18 cellular contexts compared by ENCODE assay signal in the genomic region with DNA sequence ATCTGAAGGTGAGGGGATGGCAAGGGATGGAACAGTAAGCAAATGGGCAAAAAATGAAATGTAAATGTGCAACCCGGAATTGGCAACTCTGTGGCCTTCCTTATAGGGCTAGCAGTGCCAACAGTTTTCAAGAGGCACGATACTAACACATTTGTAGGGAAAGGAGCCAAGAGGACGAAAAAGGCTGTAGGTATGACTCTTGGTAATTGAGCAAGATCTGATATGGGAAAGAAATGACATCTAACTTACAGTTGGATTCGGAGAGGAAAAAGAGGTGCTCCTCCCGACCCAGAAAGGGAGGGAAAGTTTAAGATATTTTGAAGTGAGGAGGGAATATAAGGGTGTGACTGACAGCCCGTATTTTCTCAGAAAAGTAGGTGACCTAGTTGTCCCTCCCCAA. TPM values are rescaled to one million over a fixed set of nuclear protein-coding genes. Genes with fewer than 3 reads are reported as not detected.
DNase-seq lines count a peak whose midpoint lies in the region; ATAC-seq, FAIRE-seq and TF ChIP-seq lines count a peak whose summit lies in the region.
"Had no signal": no experiment of that assay in that cellular context is flagged by ENCODE, and none has a peak within 500 bp of the region (broad histone marks: within the 10 kb centered on the region; RNA-seq: fewer than 3 reads in every experiment).

No MANE protein-coding gene starts in this region.

- H4K91ac ChIP-seq in IMR-90 (ENCODE audit: insufficient read depth, low read depth, low read length), result no peak overlapping the region

- no peak overlapping the region for H3K14ac ChIP-seq in IMR-90 (replicated peaks; ENCODE audit: low read depth, low read length)

- peaks cover 6 to 13% of the 10 kb centered on the region in 2 experiments for H3K79me1 ChIP-seq in IMR-90 (ENCODE audit: low read depth in 1 of 2, low read length in 2 of 2)

- no peak overlapping the region for H3K56ac ChIP-seq in IMR-90 (ENCODE audit: extremely low read depth, insufficient read depth, low read length)

- no peak overlapping the region for H3K9ac ChIP-seq in IMR-90 (ENCODE audit: low read depth, low read length)
- no peak overlapping the region for H3K9ac ChIP-seq in parathyroid adenoma
- H3K9ac ChIP-seq: KMS-11 had no signal

- no peaks in the 10 kb centered on the region for H3K9me3 Mint-ChIP-seq in activated naive CD8-positive, alpha-beta T cell (ENCODE audit: low read depth)
- no peaks in the 10 kb centered on the region for H3K9me3 Mint-ChIP-seq in activated naive CD8-positive, alpha-beta T cell treated with anti-CD3 and anti-CD28 coated beads, Interleukin-2, amount 50 U/mL, for 24 hours
- H3K9me3 Mint-ChIP-seq: nephron progenitor cell had no signal

- POLR2A ChIA-PET in IMR-90 (lab: Charles Lee; ENCODE audit: unreplicated experiment), result no interaction called here
- POLR2A ChIA-PET in A673 (lab: Charles Lee; ENCODE audit: low non-redundant PET), result no interaction called here

- no peak overlapping the region for H2BK15ac ChIP-seq in IMR-90 (ENCODE audit: low read depth, low read length)

- H3K27ac ChIP-seq in IMR-90 (ENCODE audit: insufficient read depth, low read length) (no peak overlapping the region), parathyroid adenoma (no peak overlapping the region), A673 (ENCODE audit: low read depth, low read length, poor library complexity, severe bottlenecking) (no peak overlapping the region)
- H3K27ac ChIP-seq: KMS-11, SJSA1 had no signal

- H3K4ac ChIP-seq in IMR-90 (ENCODE audit: low read depth, low read length), result no peak overlapping the region

- in situ Hi-C loops in IMR-90 (cut with MboI; ENCODE audit: low sequenced_read_pairs), result loop anchor here (5.0 to 25.0 kb wide), 4 partner anchors 93 to 1763 kb away; no protein-coding TSS in a partner anchor

- dilution Hi-C loops in IMR-90 (cut with HindIII; ENCODE audit: low sequenced_read_pairs, unreplicated experiment), result no loop called here

- H3K27me3 ChIP-seq in IMR-90 (ENCODE audit: control insufficient read depth, insufficient read depth, low read length) (no peaks in the 10 kb centered on the region), bronchial epithelial cell (ENCODE audit: control insufficient read depth, insufficient read depth, low read length) (no peaks in the 10 kb centered on the region), parathyroid adenoma (ENCODE audit: control insufficient read depth, insufficient read depth, low read length) (no peaks in the 10 kb centered on the region), A673 (replicated peaks; ENCODE audit: insufficient read depth, low read depth, low read length, poor library complexity) (no peaks in the 10 kb centered on the region)
- H3K27me3 ChIP-seq: SJSA1 had no signal

- H3K27me3 Mint-ChIP-seq in activated naive CD8-positive, alpha-beta T cell, result no peaks in the 10 kb centered on the region
- H3K27me3 Mint-ChIP-seq in activated naive CD8-positive, alpha-beta T cell treated with anti-CD3 and anti-CD28 coated beads, Interleukin-2, amount 50 U/mL, for 24 hours, result no peaks in the 10 kb centered on the region

- no peak for TF ChIP-seq RAD21 in IMR-90 (IDR thresholded peaks at IDR 0.05; ENCODE audit: low read length)

- H2AK5ac ChIP-seq in IMR-90 (ENCODE audit: low read depth, low read length), result no peak overlapping the region

- 75% methylated on average over 3 of the region's 6 CpGs; no CpG with 5 or more reads in 1 of the 2 experiments for WGBS in IMR-90 (ENCODE audit: extremely low coverage in 2 of 2, insufficient read length in 1 of 2), 2 experiments

- H2AFZ ChIP-seq in IMR-90 (replicated peaks; ENCODE audit: low read length, poor library complexity) (no peak overlapping the region), parathyroid adenoma (peak overlapping the region; percentile 40)

- H3K9me1 ChIP-seq in IMR-90 (ENCODE audit: insufficient read depth, low read length), result no peaks in the 10 kb centered on the region

- H3K4me1 Mint-ChIP-seq in activated naive CD8-positive, alpha-beta T cell (ENCODE audit: low read depth), result peaks cover 30% of the 10 kb centered on the region
- peaks cover 44% of the 10 kb centered on the region for H3K4me1 Mint-ChIP-seq in activated naive CD8-positive, alpha-beta T cell treated with anti-CD3 and anti-CD28 coated beads, Interleukin-2, amount 50 U/mL, for 24 hours

- peaks cover 6% of the 10 kb centered on the region for H3K36me3 Mint-ChIP-seq in activated naive CD8-positive, alpha-beta T cell
- H3K36me3 Mint-ChIP-seq in activated naive CD8-positive, alpha-beta T cell treated with anti-CD3 and anti-CD28 coated beads, Interleukin-2, amount 50 U/mL, for 24 hours (ENCODE audit: low read depth), result peaks cover 13% of the 10 kb centered on the region
- H3K36me3 Mint-ChIP-seq: CD4-positive, CD25-positive, alpha-beta regulatory T cell had no signal

- no peaks in the 10 kb centered on the region for H3K36me3 ChIP-seq in IMR-90 (ENCODE audit: control insufficient read depth, insufficient read depth, low read length)
- no peaks in the 10 kb centered on the region for H3K36me3 ChIP-seq in bronchial epithelial cell (ENCODE audit: control insufficient read depth, insufficient read depth, low read length)
- H3K36me3 ChIP-seq in parathyroid adenoma (ENCODE audit: control insufficient read depth, insufficient read depth, low read length), result no peaks in the 10 kb centered on the region
- no peaks in the 10 kb centered on the region for H3K36me3 ChIP-seq in A673 (ENCODE audit: insufficient read depth, low read length, poor library complexity, severe bottlenecking)
- H3K36me3 ChIP-seq: HAP-1 had no signal

- no peak overlapping the region for H2BK20ac ChIP-seq in IMR-90 (ENCODE audit: low read depth, low read length)

- CTCF ChIA-PET in IMR-90 (lab: Yijun Ruan, JAX) (no interaction called here), A673 (lab: Charles Lee) (no interaction called here)

- ATAC-seq in activated naive CD8-positive, alpha-beta T cell treated with anti-CD3 and anti-CD28 coated beads, Interleukin-2, amount 50 U/mL, for 24 hours, result no peak
- ATAC-seq in IMR-90 (ENCODE audit: low read depth), result no peak

- H3K4me1 ChIP-seq in IMR-90 (ENCODE audit: control insufficient read depth, insufficient read depth, low read length) (peaks cover 4% of the 10 kb centered on the region), parathyroid adenoma (peaks cover 9% of the 10 kb centered on the region), A673 (ENCODE audit: insufficient read depth, low read length, poor library complexity, severe bottlenecking) (peaks cover 16% of the 10 kb centered on the region)

- H3K4me2 ChIP-seq in IMR-90 (ENCODE audit: low read depth, low read length) (no peak overlapping the region), parathyroid adenoma (ENCODE audit: low read length) (no peak overlapping the region)
- H3K4me2 ChIP-seq: KMS-11 had no signal

- BruUV-seq in IMR-90 (replicated peaks; lab: Mats Ljungman, UMichigan), result no TSS peak
- BruUV-seq in A673 (replicated peaks; lab: Mats Ljungman, UMichigan), result no TSS peak

- H3K18ac ChIP-seq in IMR-90 (ENCODE audit: low read depth, low read length), result no peak overlapping the region

- H3K4me3 ChIP-seq in IMR-90 (ENCODE audit: insufficient read depth, low read depth, low read length) (no peak overlapping the region), bronchial epithelial cell (ENCODE audit: low read depth, low read length) (no peak overlapping the region), parathyroid adenoma (ENCODE audit: low read depth, low read length) (no peak overlapping the region), A673 (ENCODE audit: low read depth, low read length, poor library complexity, severe bottlenecking) (no peak overlapping the region)
- H3K4me3 ChIP-seq: HAP-1, SJSA1 had no signal

- no peak overlapping the region for H4K8ac ChIP-seq in IMR-90 (ENCODE audit: low read depth in 2 of 2, low read length in 2 of 2)

- no peak overlapping the region for H3K23ac ChIP-seq in IMR-90 (ENCODE audit: low read depth, low read length)

- DNase-seq in activated naive CD8-positive, alpha-beta T cell treated with anti-CD3 and anti-CD28 coated beads, Interleukin-2, amount 50 U/mL, for 24 hours, result no peak
- no peak for DNase-seq in IMR-90
- peak; percentile 61 for DNase-seq in bronchial epithelial cell (ENCODE audit: low read depth)
- no peak for DNase-seq in stimulated activated naive CD4-positive, alpha-beta T cell (lab: John Stamatoyannopoulos, UW)
- DNase-seq in A673 (ENCODE audit: low spot score), result no peak
- DNase-seq in EL, result no peak
- DNase-seq: activated naive CD4-positive, alpha-beta T cell; CD4-positive, CD25-positive, alpha-beta regulatory T cell; effector memory CD4-positive, alpha-beta T cell; MV-4-11; NCI-H2171 treated with DMSO at 0.1 percent for 48 hours; NCI-H524 treated with DMSO at 0.1 percent for 48 hours; nephron progenitor cell had no signal

- no peak overlapping the region for H4K5ac ChIP-seq in IMR-90 (ENCODE audit: low read depth, low read length)

- H2BK5ac ChIP-seq in IMR-90 (ENCODE audit: low read depth, low read length, poor library complexity, severe bottlenecking), result no peak overlapping the region

- H2BK120ac ChIP-seq in IMR-90 (ENCODE audit: low read depth, low read length), result no peak overlapping the region

- no peaks in the 10 kb centered on the region for H4K20me1 ChIP-seq in IMR-90 (ENCODE audit: insufficient read depth, low read length)

- H3K27ac Mint-ChIP-seq in activated naive CD8-positive, alpha-beta T cell, result peak overlapping the region; percentile 54
- H3K27ac Mint-ChIP-seq in activated naive CD8-positive, alpha-beta T cell treated with anti-CD3 and anti-CD28 coated beads, Interleukin-2, amount 50 U/mL, for 24 hours, result no peak overlapping the region
- H3K27ac Mint-ChIP-seq: nephron progenitor cell had no signal

- H3K4me3 Mint-ChIP-seq in activated naive CD8-positive, alpha-beta T cell, result peak overlapping the region; percentile 13
- no peak overlapping the region for H3K4me3 Mint-ChIP-seq in activated naive CD8-positive, alpha-beta T cell treated with anti-CD3 and anti-CD28 coated beads, Interleukin-2, amount 50 U/mL, for 24 hours
- H3K4me3 Mint-ChIP-seq: nephron progenitor cell had no signal

- intact Hi-C loops in IMR-90 (cut with micrococcal nuclease) (loop anchor here (10.0 kb wide), 2 partner anchors 440 to 1760 kb away; no protein-coding TSS in a partner anchor), A673 (cut with micrococcal nuclease; ENCODE audit: unreplicated experiment) (loop anchor here (5.0 to 10.0 kb wide), 2 partner anchors 508 to 1760 kb away; no protein-coding TSS in a partner anchor)

- peak overlapping the region; percentile 18 for H2AK9ac ChIP-seq in IMR-90 (replicated peaks; ENCODE audit: low read depth, low read length, poor library complexity)

- FAIRE-seq in bronchial epithelial cell (lab: Jason Lieb, UNC), result no peak

- TF ChIP-seq CTCF in IMR-90 (conservative IDR thresholded peaks at IDR 0.05; ENCODE audit: low read depth, low read length), result no peak
- TF ChIP-seq CTCF in bronchial epithelial cell (IDR thresholded peaks at IDR 0.05; ENCODE audit: insufficient read depth, low read length, severe bottlenecking), result no peak
- TF ChIP-seq CTCF in parathyroid adenoma (IDR thresholded peaks at IDR 0.05), result no peak
- TF ChIP-seq CTCF in A673 (conservative IDR thresholded peaks at IDR 0.05; ENCODE audit: low read depth, low read length), result no peak

- H3K9me3 ChIP-seq in IMR-90 (ENCODE audit: control insufficient read depth, insufficient read depth, low read length) (no peaks in the 10 kb centered on the region), parathyroid adenoma (ENCODE audit: control insufficient read depth, low read length) (no peaks in the 10 kb centered on the region), A673 (ENCODE audit: low read depth, low read length, poor library complexity, severe bottlenecking) (no peaks in the 10 kb centered on the region)
- H3K9me3 ChIP-seq: HAP-1, SJSA1 had no signal

- no peak for TF ChIP-seq POLR2A in IMR-90 (IDR thresholded peaks at IDR 0.05; ENCODE audit: low read depth, low read length)

- H3K79me2 ChIP-seq in parathyroid adenoma, result no peaks in the 10 kb centered on the region

RNA-seq across cellular contexts. Expression of a gene that starts 2.1 kb away (rescaled TPM):
- total RNA-seq in IMR-90 (2012; rRNA removed), result 40.5 and 48.0 TPM in 2 replicates
- polyA plus RNA-seq in IMR-90 (2012; rRNA removed), result 29.4 and 33.2 TPM in 2 replicates
- polyA plus RNA-seq in IMR-90 (2012; cell fraction: cytosol; rRNA removed), result 21.7 and 24.4 TPM in 2 replicates
- polyA plus RNA-seq in IMR-90 (2012; cell fraction: nucleus; rRNA removed; ENCODE audit: low replicate concordance), result 8.3 and 25.4 TPM in 2 replicates
- 23.7 and 30.1 TPM in 2 replicates for total RNA-seq in bronchial epithelial cell
- 58.4 and 66.3 TPM in 2 replicates for total RNA-seq in A673 (2021)

RNA-seq across cellular contexts. Expression of a gene that starts 34.4 kb away (rescaled TPM):
- total RNA-seq in IMR-90 (2012; rRNA removed) (36.6 and 46.7 TPM in 2 replicates), bronchial epithelial cell (21.3 and 23.4 TPM in 2 replicates), A673 (2021) (45.2 and 47.0 TPM in 2 replicates)
- 14.2 and 18.9 TPM in 2 replicates for polyA plus RNA-seq in IMR-90 (2012; rRNA removed)
- polyA plus RNA-seq in IMR-90 (2012; cell fraction: cytosol; rRNA removed), result 4.8 and 7.3 TPM in 2 replicates
- 3.1 and 15.3 TPM in 2 replicates for polyA plus RNA-seq in IMR-90 (2012; cell fraction: nucleus; rRNA removed; ENCODE audit: low replicate concordance)
